ENCODE assay signal across 25 cellular contexts in the genomic region with DNA sequence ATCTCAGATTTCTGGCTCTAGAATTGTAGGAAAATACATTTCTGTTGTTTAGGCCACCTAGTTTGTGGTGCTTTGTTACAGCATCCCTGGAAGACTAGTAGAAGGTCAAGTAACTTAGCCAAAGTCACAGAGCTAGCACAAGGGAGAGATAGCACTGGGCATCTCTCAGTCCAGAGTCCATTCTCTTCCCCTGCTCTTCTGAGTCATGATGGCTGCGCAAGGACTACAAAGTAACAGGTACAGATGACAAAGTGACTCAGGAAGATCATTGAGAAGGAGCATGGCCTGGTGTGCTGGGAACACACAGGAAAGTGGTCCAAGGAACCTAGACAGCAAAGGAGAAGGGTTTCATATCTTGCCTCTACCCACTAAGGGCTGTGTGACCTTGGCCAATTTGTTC. TPM values are rescaled to one million over a fixed set of nuclear protein-coding genes. Genes with fewer than 3 reads are reported as not detected.
"Had no signal": no experiment of that assay in that cellular context is flagged by ENCODE, and none has a peak within 500 bp of the region (broad histone marks: within the 10 kb centered on the region; RNA-seq: fewer than 3 reads in every experiment).

No MANE protein-coding gene starts in this region.

- ATAC-seq: Panc1 had no signal

- H3K4me3 ChIP-seq: MG63, PC-9, SJCRH30, SK-N-MC had no signal

- H2AFZ ChIP-seq: PC-9 had no signal

- H3K27me3 ChIP-seq: MG63, SJCRH30 had no signal

- H3K4me1 ChIP-seq: SJCRH30 had no signal

- H3K4me2 ChIP-seq: PC-9 had no signal

- H3K36me3 ChIP-seq: MG63, SJCRH30 had no signal

- H3K9me3 ChIP-seq: MG63, SJCRH30 had no signal

- DNase-seq: Kasumi-1, KG1, MG63, NCI-H1048, NCI-H1092 treated with DMSO at 0.1 percent for 48 hours, NCI-H1417 treated with DMSO at 0.1 percent for 48 hours, NCI-H1436 treated with DMSO at 0.1 percent for 48 hours, NCI-H187 treated with DMSO at 0.1 percent for 48 hours, NCI-H2029, NCI-H2227 treated with DMSO at 0.1 percent for 48 hours, NCI-H345, NCI-H510A treated with DMSO at 0.1 percent for 48 hours, NCI-H526 treated with DMSO at 0.1 percent for 48 hours, PC-9, SIG-M5, SJCRH30 had no signal

- FAIRE-seq: RCC 7860 had no signal

- H3K27ac ChIP-seq: PC-9, RWPE1, SJCRH30, SK-N-MC had no signal

RNA-seq across cellular contexts. Expression of a gene that starts 19.3 kb away (rescaled TPM):
- total RNA-seq: M059J, NCI-H460, OCI-LY7, PC-9, Right ventricle myocardium inferior, RPMI7951, SJCRH30 had no signal
